1 cellular context compared by ENCODE assay signal in the genomic region with DNA sequence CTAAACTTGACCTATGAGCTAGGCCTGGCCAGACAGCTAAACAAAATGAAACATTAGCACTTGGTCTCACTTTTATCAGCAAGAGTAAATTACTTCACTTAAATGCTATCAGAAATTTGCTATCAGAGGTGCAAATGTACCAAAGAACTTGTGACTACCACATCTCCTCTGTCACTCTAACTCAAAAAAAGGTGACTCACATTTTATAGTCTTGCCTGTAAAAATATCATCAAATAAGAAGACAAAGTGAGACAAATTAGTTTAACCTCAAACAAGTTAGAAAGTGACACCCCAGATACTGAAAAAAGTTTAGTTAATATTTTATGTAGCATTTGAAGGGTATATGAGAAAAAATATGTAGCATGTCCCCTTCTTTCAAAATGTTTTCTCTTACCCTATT.
TF ChIP-seq lines count a peak whose summit lies in the region.

No MANE protein-coding gene starts in this region.

TF ChIP-seq in K562, 482 proteins besides CTCF, POLR2A, EP300 and RAD21 (continued from another document):
- TF ChIP-seq, protein P1, sequence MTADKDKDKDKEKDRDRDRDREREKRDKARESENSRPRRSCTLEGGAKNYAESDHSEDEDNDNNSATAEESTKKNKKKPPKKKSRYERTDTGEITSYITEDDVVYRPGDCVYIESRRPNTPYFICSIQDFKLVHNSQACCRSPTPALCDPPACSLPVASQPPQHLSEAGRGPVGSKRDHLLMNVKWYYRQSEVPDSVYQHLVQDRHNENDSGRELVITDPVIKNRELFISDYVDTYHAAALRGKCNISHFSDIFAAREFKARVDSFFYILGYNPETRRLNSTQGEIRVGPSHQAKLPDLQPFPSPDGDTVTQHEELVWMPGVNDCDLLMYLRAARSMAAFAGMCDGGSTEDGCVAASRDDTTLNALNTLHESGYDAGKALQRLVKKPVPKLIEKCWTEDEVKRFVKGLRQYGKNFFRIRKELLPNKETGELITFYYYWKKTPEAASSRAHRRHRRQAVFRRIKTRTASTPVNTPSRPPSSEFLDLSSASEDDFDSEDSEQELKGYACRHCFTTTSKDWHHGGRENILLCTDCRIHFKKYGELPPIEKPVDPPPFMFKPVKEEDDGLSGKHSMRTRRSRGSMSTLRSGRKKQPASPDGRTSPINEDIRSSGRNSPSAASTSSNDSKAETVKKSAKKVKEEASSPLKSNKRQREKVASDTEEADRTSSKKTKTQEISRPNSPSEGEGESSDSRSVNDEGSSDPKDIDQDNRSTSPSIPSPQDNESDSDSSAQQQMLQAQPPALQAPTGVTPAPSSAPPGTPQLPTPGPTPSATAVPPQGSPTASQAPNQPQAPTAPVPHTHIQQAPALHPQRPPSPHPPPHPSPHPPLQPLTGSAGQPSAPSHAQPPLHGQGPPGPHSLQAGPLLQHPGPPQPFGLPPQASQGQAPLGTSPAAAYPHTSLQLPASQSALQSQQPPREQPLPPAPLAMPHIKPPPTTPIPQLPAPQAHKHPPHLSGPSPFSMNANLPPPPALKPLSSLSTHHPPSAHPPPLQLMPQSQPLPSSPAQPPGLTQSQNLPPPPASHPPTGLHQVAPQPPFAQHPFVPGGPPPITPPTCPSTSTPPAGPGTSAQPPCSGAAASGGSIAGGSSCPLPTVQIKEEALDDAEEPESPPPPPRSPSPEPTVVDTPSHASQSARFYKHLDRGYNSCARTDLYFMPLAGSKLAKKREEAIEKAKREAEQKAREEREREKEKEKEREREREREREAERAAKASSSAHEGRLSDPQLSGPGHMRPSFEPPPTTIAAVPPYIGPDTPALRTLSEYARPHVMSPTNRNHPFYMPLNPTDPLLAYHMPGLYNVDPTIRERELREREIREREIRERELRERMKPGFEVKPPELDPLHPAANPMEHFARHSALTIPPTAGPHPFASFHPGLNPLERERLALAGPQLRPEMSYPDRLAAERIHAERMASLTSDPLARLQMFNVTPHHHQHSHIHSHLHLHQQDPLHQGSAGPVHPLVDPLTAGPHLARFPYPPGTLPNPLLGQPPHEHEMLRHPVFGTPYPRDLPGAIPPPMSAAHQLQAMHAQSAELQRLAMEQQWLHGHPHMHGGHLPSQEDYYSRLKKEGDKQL (CRISPR knock-in tag; IDR thresholded peaks at IDR 0.05; ENCODE audit: borderline replicate concordance): no peak
- TF ChIP-seq FOSL1 (tag; conservative IDR thresholded peaks at IDR 0.05): peak; percentile 45; the same call in 1 of the 2 replicates
- 0 out of 2 replicates have a peak, but pooled peaks have one; percentile 23 for TF ChIP-seq JUND (IDR thresholded peaks at IDR 0.05; ENCODE audit: borderline replicate concordance, low read depth, low read length)
- TF ChIP-seq JUND (tag; IDR thresholded peaks at IDR 0.05; ENCODE audit: borderline replicate concordance, low read depth, low read length): no peak
